ENCODE assay signal across 8 cellular contexts in genomic region chr1:155277070-155277895, GRCh38. TPM values are rescaled to one million over a fixed set of nuclear protein-coding genes. Genes with fewer than 3 reads are reported as not detected.
DNase-seq lines count a peak whose midpoint lies in the region; ATAC-seq and TF ChIP-seq lines count a peak whose summit lies in the region.

HCN3 (plus strand) TSS chr1:155277463; CDS start chr1:155277591, 128 bp downstream.

- no peaks in the 10 kb centered on the region for H3K27me3 ChIP-seq in OCI-LY3 (ENCODE audit: low read depth, low read length)

- H3K9me3 Mint-ChIP-seq in IgD-negative memory B cell = no peaks in the 10 kb centered on the region

- no peaks in the 10 kb centered on the region for H3K9me3 ChIP-seq in OCI-LY3 (ENCODE audit: insufficient read depth, low read length)
- no peaks in the 10 kb centered on the region for H3K9me3 ChIP-seq in mucosa of descending colon

- peak within 1 kb of the TSS; percentile 13 for H3K27ac ChIP-seq in OCI-LY3 (ENCODE audit: low read length)
- no peak within 1 kb of the TSS for H3K27ac ChIP-seq in epithelial cell of prostate

- H3K36me3 Mint-ChIP-seq in IgD-negative memory B cell = no peaks in the 10 kb centered on the region

- peak within 1 kb of the TSS; percentile 31; the same call in 1 of the 2 replicates for H2AFZ ChIP-seq in OCI-LY3 (ENCODE audit: low read depth, low read length)

- H3K4me1 Mint-ChIP-seq in IgD-negative memory B cell = peaks cover 25 to 34% (median 26%) of the 10 kb centered on the region in 3 donors

- no peaks in the 10 kb centered on the region for H3K27me3 Mint-ChIP-seq in IgD-negative memory B cell

- peaks cover 5% of the 10 kb centered on the region; the same call in 1 of the 2 replicates for H4K20me1 ChIP-seq in OCI-LY3 (ENCODE audit: insufficient read depth, low read length)

- peaks cover 15% of the 10 kb centered on the region for H3K79me2 ChIP-seq in OCI-LY3 (ENCODE audit: low read length)

- peak within 1 kb of the TSS; percentile 88 for H3K4me2 ChIP-seq in OCI-LY3 (ENCODE audit: low read length)

- peak within 1 kb of the TSS; percentile 23 to 57 (median 43) for H3K27ac Mint-ChIP-seq in IgD-negative memory B cell

- peak; percentile 99 for DNase-seq in D341Med (ENCODE audit: low spot score)
- peak; percentile 83 for DNase-seq in activated T-cell treated with anti-CD3 and anti-CD28 coated beads for 1 hour (ENCODE audit: low read depth)
- DNase-seq in epithelial cell of prostate (ENCODE audit: low read depth, low spot score) = peak; percentile 52
- DNase-seq in mucosa of descending colon = peak; percentile 98 to 100 (median 99)
- peak; percentile 95 to 97 for DNase-seq in stimulated activated CD8-positive, alpha-beta memory T cell treated with anti-CD3 and anti-CD28 coated beads, Interleukin-2, amount 100 ng/mL, for 48 hours (ENCODE audit: low read depth in 2 of 2)

- H3K4me1 ChIP-seq in OCI-LY3 (ENCODE audit: low read length) (peaks cover 23% of the 10 kb centered on the region), mucosa of descending colon (ENCODE audit: low read depth) (peaks cover 13% of the 10 kb centered on the region)

- intact Hi-C loops in mucosa of descending colon (cut with DNase I, micrococcal nuclease) = loop anchor here in 1 of 2 donors (10.0 kb wide), 1 partner anchor 48 kb away; the partner anchor contains the start of gene RUSC1

- TF ChIP-seq CTCF in OCI-LY3 (IDR thresholded peaks at IDR 0.05; ENCODE audit: low read depth, low read length) = peak; percentile 80
- TF ChIP-seq CTCF in mucosa of descending colon (IDR thresholded peaks at IDR 0.05) = peak; percentile 80

- peak within 1 kb of the TSS; percentile 81 for H3K4me3 ChIP-seq in OCI-LY3 (ENCODE audit: low read length)
- peak within 1 kb of the TSS; percentile 46 for H3K4me3 ChIP-seq in mucosa of descending colon

- peak within 1 kb of the TSS; percentile 72 for H3K9ac ChIP-seq in OCI-LY3 (ENCODE audit: low read length)

- ATAC-seq in GM21529 (IDR thresholded peaks at IDR 0.05; ENCODE audit: unreplicated experiment) = peak; percentile 60
- ATAC-seq in mucosa of descending colon = peak; percentile 85

- peak within 1 kb of the TSS; percentile 77 to 90 (median 84) for H3K4me3 Mint-ChIP-seq in IgD-negative memory B cell

- H3K36me3 ChIP-seq in OCI-LY3 (replicated peaks; ENCODE audit: low read depth, low read length) = peaks cover 3% of the 10 kb centered on the region
- no peaks in the 10 kb centered on the region for H3K36me3 ChIP-seq in mucosa of descending colon (ENCODE audit: low read depth)

RNA-seq across cellular contexts. Expression of gene HCN3, which starts in this region (rescaled TPM):
- 2.3 TPM for polyA plus RNA-seq in IgD-negative memory B cell
- 10 to 100 TPM; 10.3 to 15.6 (median 10.8) TPM for total RNA-seq in mucosa of descending colon
